14 cellular contexts compared by ENCODE assay signal in genomic region chr20:46129955-46130481, GRCh38. TPM values are rescaled to one million over a fixed set of nuclear protein-coding genes. Genes with fewer than 3 reads are reported as not detected.
A peak's percentile ranks its signal among the peaks of the same experiment; 100 is the strongest.
DNase-seq lines count a peak whose midpoint lies in the region; ATAC-seq and TF ChIP-seq lines count a peak whose summit lies in the region.
"Had no signal": no experiment of that assay in that cellular context is flagged by ENCODE, and none has a peak within 500 bp of the region (broad histone marks: within the 10 kb centered on the region; RNA-seq: fewer than 3 reads in every experiment).

No MANE protein-coding gene starts in this region.

- peaks cover 5% of the 10 kb centered on the region for H3K27me3 Mint-ChIP-seq in IgD-negative memory B cell
- peaks cover 15% of the 10 kb centered on the region for H3K27me3 Mint-ChIP-seq in T-helper 2 cell treated with Interferon-gamma antibody and Interleukin-4, amounts not matched to agents 5 μg/mL and 100 μg/mL, for 36 hours (ENCODE audit: low read depth)

- CTCF ChIA-PET in HEK293T (lab: Yijun Ruan, JAX): interaction anchor here (1.4 to 1.5 kb wide), 2 partner anchors 122 to 218 kb away, joined by 4 read pairs; no protein-coding TSS in a partner anchor

- peak in 3 of 4 donors; percentile 17 to 40 (median 36) for ATAC-seq in psoas muscle
- ATAC-seq: activated T-cell treated with anti-CD3 and anti-CD28 coated beads, Interleukin-2, amount 50 U/mL, for 4 hours; right lobe of liver had no signal

- peaks cover 39% of the 10 kb centered on the region for H3K36me3 ChIP-seq in OCI-LY3 (replicated peaks; ENCODE audit: low read depth, low read length)
- H3K36me3 ChIP-seq in psoas muscle (ENCODE audit: insufficient read depth in 1 of 2, low read depth in 1 of 2): peaks cover 0 to 23% of the 10 kb centered on the region in 2 donors
- H3K36me3 ChIP-seq: right lobe of liver had no signal

- no peak overlapping the region for H3K4me3 ChIP-seq in OCI-LY3 (ENCODE audit: low read length)
- H3K4me3 ChIP-seq in psoas muscle: no peak overlapping the region
- H3K4me3 ChIP-seq: right lobe of liver, SK-N-MC, tibial artery had no signal

- H3K4me2 ChIP-seq in OCI-LY3 (ENCODE audit: low read length): peak overlapping the region; percentile 2

- H3K9me3 Mint-ChIP-seq in IgD-negative memory B cell: no peaks in the 10 kb centered on the region
- no peaks in the 10 kb centered on the region for H3K9me3 Mint-ChIP-seq in T-helper 2 cell treated with Interferon-gamma antibody and Interleukin-4, amounts not matched to agents 5 μg/mL and 100 μg/mL, for 36 hours
- H3K9me3 Mint-ChIP-seq: activated T-cell treated with anti-CD3 and anti-CD28 coated beads, Interleukin-2, amount 50 U/mL, for 4 hours had no signal

- peaks cover 4% of the 10 kb centered on the region for H3K36me3 Mint-ChIP-seq in IgD-negative memory B cell
- H3K36me3 Mint-ChIP-seq in T-helper 2 cell treated with Interferon-gamma antibody and Interleukin-4, amounts not matched to agents 5 μg/mL and 100 μg/mL, for 36 hours (ENCODE audit: low read depth): no peaks in the 10 kb centered on the region

- TF ChIP-seq CTCF in OCI-LY3 (IDR thresholded peaks at IDR 0.05; ENCODE audit: low read depth, low read length): no peak
- no peak for TF ChIP-seq CTCF in psoas muscle (IDR thresholded peaks at IDR 0.05)

- 0 out of 2 replicates have a peak, but pooled peaks cover 5% of the 10 kb centered on the region for H3K27me3 ChIP-seq in OCI-LY3 (ENCODE audit: low read depth, low read length)
- H3K27me3 ChIP-seq in psoas muscle (ENCODE audit: insufficient read depth in 3 of 3, low read length in 2 of 3): no peaks in the 10 kb centered on the region
- H3K27me3 ChIP-seq: right lobe of liver had no signal

- intact Hi-C loops in psoas muscle (cut with DNase I): loop anchor here (1.0 to 5.0 kb wide), 4 partner anchors 122 to 220 kb away; partner anchors contain the start of gene CDH22 (in 2 of the 2)

- H3K9me3 ChIP-seq in OCI-LY3 (ENCODE audit: insufficient read depth, low read length): no peaks in the 10 kb centered on the region
- no peaks in the 10 kb centered on the region for H3K9me3 ChIP-seq in psoas muscle
- H3K9me3 ChIP-seq: right lobe of liver, tibial artery had no signal

- H3K9ac ChIP-seq in OCI-LY3 (ENCODE audit: low read length): peak overlapping the region; percentile 0; the same call in 1 of the 2 replicates

- H3K27ac Mint-ChIP-seq in IgD-negative memory B cell: peak overlapping the region in 2 of 3 donors; percentile 67 to 81
- H3K27ac Mint-ChIP-seq in T-helper 2 cell treated with Interferon-gamma antibody and Interleukin-4, amounts not matched to agents 5 μg/mL and 100 μg/mL, for 36 hours: no peak overlapping the region

- H3K79me2 ChIP-seq in OCI-LY3 (ENCODE audit: low read length): peaks cover 14% of the 10 kb centered on the region

- WGBS in psoas muscle, 3 donors: 26 to 35% (median 32%) methylated on average over 5 of the region's 5 CpGs

- H3K4me1 Mint-ChIP-seq in IgD-negative memory B cell: peaks cover 18 to 33% (median 27%) of the 10 kb centered on the region in 3 donors
- peaks cover 2% of the 10 kb centered on the region for H3K4me1 Mint-ChIP-seq in T-helper 2 cell treated with Interferon-gamma antibody and Interleukin-4, amounts not matched to agents 5 μg/mL and 100 μg/mL, for 36 hours (ENCODE audit: low read depth)

- H3K27ac ChIP-seq in OCI-LY3 (ENCODE audit: low read length) (peak overlapping the region; percentile 59), psoas muscle (no peak overlapping the region)
- H3K27ac ChIP-seq: 22Rv1, right lobe of liver, SK-N-MC, tibial artery had no signal

- no peak overlapping the region for H3K4me3 Mint-ChIP-seq in IgD-negative memory B cell
- H3K4me3 Mint-ChIP-seq in T-helper 2 cell treated with Interferon-gamma antibody and Interleukin-4, amounts not matched to agents 5 μg/mL and 100 μg/mL, for 36 hours: no peak overlapping the region
- H3K4me3 Mint-ChIP-seq: activated T-cell treated with anti-CD3 and anti-CD28 coated beads, Interleukin-2, amount 50 U/mL, for 4 hours had no signal

- POLR2A ChIA-PET in HEK293T (lab: Yijun Ruan, JAX): no interaction called here

- no peak overlapping the region for H2AFZ ChIP-seq in OCI-LY3 (ENCODE audit: low read depth, low read length)

- DNase-seq in DMS153 (lab: John Stamatoyannopoulos, UW): peak; percentile 50
- DNase-seq in DMS153 treated with DMSO at 0.1 percent for 48 hours (lab: John Stamatoyannopoulos, UW; ENCODE audit: unreplicated experiment): no peak
- no peak for DNase-seq in psoas muscle
- DNase-seq in SW 1271 (lab: John Stamatoyannopoulos, UW): no peak
- DNase-seq in HEK293T (ENCODE audit: extremely low spot score): no peak
- DNase-seq in T-helper 2 cell treated with Interferon-gamma antibody and Interleukin-4, amounts not matched to agents 5 μg/mL and 100 μg/mL, for 36 hours (ENCODE audit: low spot score): no peak
- DNase-seq: activated T-cell treated with anti-CD3 and anti-CD28 coated beads, Interleukin-2, amount 50 U/mL, for 4 hours; Kasumi-1; tibial artery had no signal

- H4K20me1 ChIP-seq in OCI-LY3 (ENCODE audit: insufficient read depth, low read length): peaks cover 65% of the 10 kb centered on the region

- H3K4me1 ChIP-seq in OCI-LY3 (ENCODE audit: low read length): peaks cover 65% of the 10 kb centered on the region
- H3K4me1 ChIP-seq in psoas muscle: peaks cover 13% of the 10 kb centered on the region
- H3K4me1 ChIP-seq: right lobe of liver had no signal

TF ChIP-seq in HEK293T, 16 proteins besides CTCF, POLR2A, EP300 and RAD21:
- no peak for TF ChIP-seq NFRKB (IDR thresholded peaks at IDR 0.05)
- TF ChIP-seq PKNOX1 (IDR thresholded peaks at IDR 0.05): no peak
- no peak for TF ChIP-seq TARDBP (IDR thresholded peaks at IDR 0.05)
- TF ChIP-seq LEF1 (IDR thresholded peaks at IDR 0.05; ENCODE audit: borderline replicate concordance): no peak
- no peak for TF ChIP-seq ELF4 (IDR thresholded peaks at IDR 0.05)
- TF ChIP-seq ZNF384 (IDR thresholded peaks at IDR 0.05): no peak
- TF ChIP-seq L3MBTL2 (conservative IDR thresholded peaks at IDR 0.05): no peak
- TF ChIP-seq BHLHE40 (IDR thresholded peaks at IDR 0.05; ENCODE audit: borderline replicate concordance): no peak
- TF ChIP-seq FOXK2 (IDR thresholded peaks at IDR 0.05): no peak
- TF ChIP-seq SP1 (IDR thresholded peaks at IDR 0.05): no peak
- TF ChIP-seq HDGF (IDR thresholded peaks at IDR 0.05; ENCODE audit: borderline replicate concordance): no peak
- no peak for TF ChIP-seq CTBP1 (IDR thresholded peaks at IDR 0.05; ENCODE audit: borderline replicate concordance)
- no peak for TF ChIP-seq SUZ12 (IDR thresholded peaks at IDR 0.05)
- TF ChIP-seq ARNT (IDR thresholded peaks at IDR 0.05): no peak
- no peak for TF ChIP-seq FOXA1 (IDR thresholded peaks at IDR 0.05)
- TF ChIP-seq FOXM1 (IDR thresholded peaks at IDR 0.05; ENCODE audit: borderline replicate concordance): no peak
TF ChIP-seq in HEK293T: peak in this region for 0.

RNA-seq across cellular contexts. Expression of gene CD40, which starts 11.9 kb away (rescaled TPM):
- 217 TPM for polyA plus RNA-seq in IgD-negative memory B cell
- 1 to 10 TPM; 5.0 to 8.4 (median 7.6) TPM for total RNA-seq in psoas muscle
- polyA plus RNA-seq in psoas muscle: 10 to 100 TPM in 2 of 3 donors, 1 to 10 TPM in 1; 5.0 to 13.8 (median 10.9) TPM

RNA-seq across cellular contexts. Expression of gene NCOA5, which starts 40.3 kb away (rescaled TPM):
- polyA plus RNA-seq in IgD-negative memory B cell (30.1 TPM), psoas muscle (10 to 100 TPM in 1 of 3 donors, 1 to 10 TPM in 2; 8.8 to 17.2 (median 9.6) TPM)
- total RNA-seq in psoas muscle: 10 to 100 TPM; 11.2 to 17.3 (median 12.4) TPM

Comparison
In these comparisons a context has a peak if more than half of its experiments do, and no peak if none do; other contexts are left out.
1. RNA of gene CD40, which starts 11.9 kb away (polyA plus RNA-seq): 217 TPM in IgD-negative memory B cell (single experiment); 5.0 to 13.8 TPM in psoas muscle; every median in the first group is over 10 times any median in the second.